Comparison of ENCODE assay signal across 1 cellular context in genomic region chr21:36589352-36589971, GRCh38.
TF ChIP-seq lines count a peak whose summit lies in the region.

No MANE protein-coding gene starts in this region.

TF ChIP-seq in H1, 55 proteins besides CTCF, POLR2A, EP300 and RAD21 (continued from another document):
- TF ChIP-seq CHD7 (IDR thresholded peaks at IDR 0.05; ENCODE audit: insufficient replicate concordance, low read length) (no peak), TAF7 (optimal IDR thresholded peaks at IDR 0.05; ENCODE audit: borderline replicate concordance, low read depth, low read length) (no peak), JUN (IDR thresholded peaks at IDR 0.05; ENCODE audit: low read depth, low read length) (no peak), CTBP2 (IDR thresholded peaks at IDR 0.05; ENCODE audit: borderline replicate concordance, insufficient read depth, insufficient read length, low read length) (no peak), ATF3 (IDR thresholded peaks at IDR 0.05; ENCODE audit: insufficient read depth, low read depth, low read length) (no peak; the same call in 1 of the 2 replicates), SP2 (IDR thresholded peaks at IDR 0.05; ENCODE audit: low read length) (no peak)
